In genomic region chr13:98173431-98173921, GRCh38 we compare ENCODE assay signal across 8 cellular contexts. TPM values are rescaled to one million over a fixed set of nuclear protein-coding genes. Genes with fewer than 3 reads are reported as not detected.
DNase-seq lines count a peak whose midpoint lies in the region; ATAC-seq and TF ChIP-seq lines count a peak whose summit lies in the region.

No MANE protein-coding gene starts in this region.

- peaks cover 0 to 4% (median 0%) of the 10 kb centered on the region in 9 donors for H3K36me3 ChIP-seq in heart left ventricle
- H3K36me3 ChIP-seq in psoas muscle (ENCODE audit: insufficient read depth in 1 of 2, low read depth in 1 of 2): no peaks in the 10 kb centered on the region
- no peaks in the 10 kb centered on the region for H3K36me3 ChIP-seq in HAP-1 (replicated peaks)

- 14 to 27% (median 19%) methylated on average over 5 of the region's 5 CpGs for WGBS in heart left ventricle, 4 donors
- WGBS in psoas muscle, 3 donors: 14 to 24% (median 16%) methylated on average over 5 of the region's 5 CpGs

- peak; percentile 47 to 86 (median 70) for ATAC-seq in heart left ventricle
- peak; percentile 26 to 72 (median 62) for ATAC-seq in psoas muscle
- no peak for ATAC-seq in GM18505 (IDR thresholded peaks at IDR 0.05; ENCODE audit: unreplicated experiment)

- TF ChIP-seq POLR2A in heart left ventricle (IDR thresholded peaks at IDR 0.05) (no peak), GM18505 (IDR thresholded peaks at IDR 0.05; ENCODE audit: borderline replicate concordance, extremely low read depth, insufficient read depth, insufficient read length) (no peak)

- intact Hi-C loops in heart left ventricle (cut with DNase I): no loop called here
- intact Hi-C loops in psoas muscle (cut with DNase I): no loop called here

- in situ Hi-C loops in HAP-1 (cut with MboI; ENCODE audit: low sequenced_read_pairs): no loop called here

- H3K4me3 ChIP-seq in WI38 (ENCODE audit: low read depth, low read length): peak overlapping the region; percentile 44
- H3K4me3 ChIP-seq in heart left ventricle: no peak overlapping the region
- no peak overlapping the region for H3K4me3 ChIP-seq in psoas muscle
- no peak overlapping the region for H3K4me3 ChIP-seq in HAP-1

- DNase-seq in EH (ENCODE audit: low read depth) (peak; percentile 99), heart left ventricle (peak in 3 of 5 donors; percentile 16 to 38 (median 35)), psoas muscle (peak in 1 of 2 donors; percentile 19), NOMO-1 (lab: John Stamatoyannopoulos, UW; ENCODE audit: unreplicated experiment in 2 of 2) (no peak), NCI-H510A (lab: John Stamatoyannopoulos, UW) (no peak), HAP-1 (ENCODE audit: low spot score in 2 of 2) (no peak)

- peaks cover 10 to 48% (median 33%) of the 10 kb centered on the region in 12 donors for H3K4me1 ChIP-seq in heart left ventricle
- H3K4me1 ChIP-seq in psoas muscle: peaks cover 28% of the 10 kb centered on the region
- peaks cover 29% of the 10 kb centered on the region for H3K4me1 ChIP-seq in HAP-1

- H3K27me3 ChIP-seq in heart left ventricle (no peaks in the 10 kb centered on the region), psoas muscle (ENCODE audit: insufficient read depth in 3 of 3, low read length in 2 of 3) (no peaks in the 10 kb centered on the region), HAP-1 (ENCODE audit: low read depth) (no peaks in the 10 kb centered on the region)

- TF ChIP-seq CTCF in WI38 (IDR thresholded peaks at IDR 0.05; ENCODE audit: low read depth, low read length) (no peak), heart left ventricle (IDR thresholded peaks at IDR 0.05) (no peak), psoas muscle (IDR thresholded peaks at IDR 0.05) (no peak)

- H3K27ac ChIP-seq in heart left ventricle (peak overlapping the region in 9 of 12 donors; percentile 2 to 76 (median 50)), psoas muscle (no peak overlapping the region)

- H3K9me3 ChIP-seq in heart left ventricle (no peaks in the 10 kb centered on the region), psoas muscle (no peaks in the 10 kb centered on the region), HAP-1 (no peaks in the 10 kb centered on the region)

RNA-seq across cellular contexts. Expression of gene RNF113B, which starts 3.6 kb away (rescaled TPM):
- not detected for total RNA-seq in heart left ventricle
- polyA plus RNA-seq in heart left ventricle: not detected
- not detected for total RNA-seq in psoas muscle
- polyA plus RNA-seq in psoas muscle: not detected

RNA-seq across cellular contexts. Expression of gene FARP1, which starts 30.6 kb away (rescaled TPM):
- total RNA-seq in heart left ventricle: 10 to 100 TPM in 8 of 9 donors, 1 to 10 TPM in 1; 9.4 to 51.8 (median 28.0) TPM
- polyA plus RNA-seq in heart left ventricle: 10 to 100 TPM in 1 of 2 donors, 1 to 10 TPM in 1; 7.7 to 18.4 TPM
- 10 to 100 TPM in 3 of 4 donors, 1 to 10 TPM in 1; 9.2 to 19.4 (median 13.0) TPM for total RNA-seq in psoas muscle
- 1 to 10 TPM; 5.7 to 7.5 (median 6.0) TPM for polyA plus RNA-seq in psoas muscle

Comparison
In these comparisons a context has a peak if more than half of its experiments do, and no peak if none do; other contexts are left out.
1. DNase-seq: peak in EH (single experiment) and heart left ventricle (3 of 5); none in NOMO-1 (0 of 2), NCI-H510A (single experiment) and HAP-1 (0 of 2).